In the genomic region with DNA sequence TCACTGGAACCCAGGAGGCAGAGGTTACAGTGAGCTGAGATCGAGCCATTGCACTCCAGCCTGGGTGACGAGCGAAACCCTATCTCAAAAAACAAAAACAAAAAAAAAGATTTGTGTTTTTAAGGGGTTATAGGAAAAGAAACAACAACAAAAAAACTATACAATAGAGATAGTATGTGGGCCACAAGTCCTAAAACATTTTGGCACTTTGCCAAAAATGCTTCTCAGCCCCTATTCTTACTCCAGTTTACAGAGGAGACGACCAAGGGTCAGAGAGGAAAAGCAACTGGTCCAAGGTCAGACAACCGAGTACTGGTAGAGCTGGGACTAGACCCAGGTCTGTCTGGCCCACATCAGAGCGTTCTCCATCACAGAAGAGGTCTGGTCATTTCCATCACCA, we compare ENCODE assay signal across 29 cellular contexts. TPM values are rescaled to one million over a fixed set of nuclear protein-coding genes. Genes with fewer than 3 reads are reported as not detected.
"Had no signal": no experiment of that assay in that cellular context is flagged by ENCODE, and none has a peak within 500 bp of the region (broad histone marks: within the 10 kb centered on the region; RNA-seq: fewer than 3 reads in every experiment).

No MANE protein-coding gene starts in this region.

- H3K9me3 ChIP-seq: colonic mucosa had no signal

- H3K36me3 ChIP-seq: brain microvascular endothelial cell, colonic mucosa had no signal

- H3K4me2 ChIP-seq: PC-9 had no signal

- H3K4me1 ChIP-seq: colonic mucosa had no signal

- ATAC-seq: activated CD8-positive, alpha-beta T cell treated with anti-CD3 and anti-CD28 coated beads for 36 hours; activated T-cell treated with anti-CD3 and anti-CD28 coated beads, Interleukin-2, amount 50 U/mL, for 72 hours; activated T-helper 17 cell treated with anti-CD3 and anti-CD28 coated beads, Interleukin-2, amount 50 U/mL, for 72 hours; Right ventricle myocardium inferior had no signal

- H2AFZ ChIP-seq: PC-9 had no signal

- H3K27ac ChIP-seq: brain microvascular endothelial cell, colonic mucosa, PC-9, RWPE1 had no signal

- DNase-seq: activated CD4-positive, alpha-beta T cell treated with anti-CD3 and anti-CD28 coated beads, Interleukin-2, amount 10 ng/mL, durations not matched to agents 24 days and 14 days; activated CD4-positive, alpha-beta T cell treated with anti-CD3 and anti-CD28 coated beads, Interleukin-2, amount 50 U/mL, for 4 hours; activated CD8-positive, alpha-beta T cell treated with anti-CD3 and anti-CD28 coated beads for 36 hours; activated effector memory CD4-positive, alpha-beta T cell treated with anti-CD3 and anti-CD28 coated beads, Interleukin-2, amount 50 U/mL, for 16 hours; activated naive CD4-positive, alpha-beta T cell; activated naive CD4-positive, alpha-beta T cell treated with anti-CD3 and anti-CD28 coated beads, Interleukin-2, amount 50 U/mL, for 16 hours; activated naive CD8-positive, alpha-beta T cell treated with anti-CD3 and anti-CD28 coated beads for 36 hours; activated T-cell treated with anti-CD3 and anti-CD28 coated beads, Interleukin-2, amount 50 U/mL, for 1 hour; activated T-cell treated with anti-CD3 and anti-CD28 coated beads, Interleukin-2, amount 50 U/mL, for 72 hours; amniotic stem cell; aorta; brain microvascular endothelial cell; colonic mucosa; Karpas-422; NCI-H1105 treated with DMSO at 0.1 percent for 48 hours; NCI-H1436; NCI-H1694; NCI-H1930; NCI-H2081 treated with DMSO at 0.1 percent for 48 hours; NCI-H2171; NCI-H446; NCI-H510A treated with DMSO at 0.1 percent for 48 hours; NCI-H526 treated with DMSO at 0.1 percent for 48 hours; NCI-H774; PC-9; SIG-M5 had no signal

- H3K4me3 ChIP-seq: colonic mucosa, PC-9 had no signal

- H3K27me3 ChIP-seq: brain microvascular endothelial cell, colonic mucosa had no signal

RNA-seq across cellular contexts. Expression of gene DRAXIN, which starts 33.9 kb away (rescaled TPM):
- total RNA-seq: activated CD4-positive, alpha-beta T cell treated with anti-CD3 and anti-CD28 coated beads, Interleukin-2, amount 10 ng/mL, durations not matched to agents 24 days and 14 days; PC-9 had no signal
